4 cellular contexts compared by ENCODE assay signal in genomic region chr17:45195424-45195823, GRCh38.
TF ChIP-seq lines count a peak whose summit lies in the region.

No MANE protein-coding gene starts in this region.

TF ChIP-seq in A549, 52 proteins besides CTCF, POLR2A, EP300 and RAD21:
- TF ChIP-seq CBX8 (IDR thresholded peaks at IDR 0.05), result no peak
- TF ChIP-seq KDM1A (IDR thresholded peaks at IDR 0.05; ENCODE audit: low read depth), result peak; percentile 76; the same call in 1 of the 2 replicates
- TF ChIP-seq HDAC2 (IDR thresholded peaks at IDR 0.05), result 0 out of 2 replicates have a peak, but pooled peaks have one; percentile 64

TF ChIP-seq in HEK293, 187 proteins besides CTCF, POLR2A, EP300 and RAD21:
- TF ChIP-seq ZNF707 (tag by site-specific recombination; IDR thresholded peaks at IDR 0.05), result no peak
- TF ChIP-seq ZNF280D (tag by site-specific recombination; IDR thresholded peaks at IDR 0.05), result 0 out of 2 replicates have a peak, but pooled peaks have one; percentile 27
- TF ChIP-seq ZNF701 (tag by site-specific recombination; IDR thresholded peaks at IDR 0.05), result 0 out of 2 replicates have a peak, but pooled peaks have one; percentile 45
- TF ChIP-seq, protein P1, sequence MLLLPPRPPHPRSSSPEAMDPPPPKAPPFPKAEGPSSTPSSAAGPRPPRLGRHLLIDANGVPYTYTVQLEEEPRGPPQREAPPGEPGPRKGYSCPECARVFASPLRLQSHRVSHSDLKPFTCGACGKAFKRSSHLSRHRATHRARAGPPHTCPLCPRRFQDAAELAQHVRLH (tag by site-specific recombination; IDR thresholded peaks at IDR 0.05), result peak; percentile 55; the same call in 1 of the 2 replicates
- peak; percentile 97 for TF ChIP-seq ZNF146 (tag by site-specific recombination; IDR thresholded peaks at IDR 0.05)
- TF ChIP-seq ELK4 (IDR thresholded peaks at IDR 0.05; ENCODE audit: borderline replicate concordance, low read depth, low read length), result no peak

TF ChIP-seq in K562, 482 proteins besides CTCF, POLR2A, EP300 and RAD21:
- TF ChIP-seq KDM1A (IDR thresholded peaks at IDR 0.05) (peak; percentile 58 to 62), NFIC (IDR thresholded peaks at IDR 0.05) (0 out of 2 replicates have a peak, but pooled peaks have one; percentile 9), ZNF655 (CRISPR knock-in tag; IDR thresholded peaks at IDR 0.05) (no peak), ADNP (tag; IDR thresholded peaks at IDR 0.05) (peak; percentile 50; the same call in 1 of the 2 replicates), BCOR (IDR thresholded peaks at IDR 0.05) (peak; percentile 77), RBM25 (IDR thresholded peaks at IDR 0.05; ENCODE audit: low read depth, low read length, severe bottlenecking) (peak; percentile 87), ZNF146 (CRISPR knock-in tag; IDR thresholded peaks at IDR 0.05; ENCODE audit: unreplicated experiment) (peak; percentile 98)
- TF ChIP-seq, protein P2, sequence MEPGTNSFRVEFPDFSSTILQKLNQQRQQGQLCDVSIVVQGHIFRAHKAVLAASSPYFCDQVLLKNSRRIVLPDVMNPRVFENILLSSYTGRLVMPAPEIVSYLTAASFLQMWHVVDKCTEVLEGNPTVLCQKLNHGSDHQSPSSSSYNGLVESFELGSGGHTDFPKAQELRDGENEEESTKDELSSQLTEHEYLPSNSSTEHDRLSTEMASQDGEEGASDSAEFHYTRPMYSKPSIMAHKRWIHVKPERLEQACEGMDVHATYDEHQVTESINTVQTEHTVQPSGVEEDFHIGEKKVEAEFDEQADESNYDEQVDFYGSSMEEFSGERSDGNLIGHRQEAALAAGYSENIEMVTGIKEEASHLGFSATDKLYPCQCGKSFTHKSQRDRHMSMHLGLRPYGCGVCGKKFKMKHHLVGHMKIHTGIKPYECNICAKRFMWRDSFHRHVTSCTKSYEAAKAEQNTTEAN (CRISPR knock-in tag; IDR thresholded peaks at IDR 0.05), result no peak
TF ChIP-seq in K562: peak in this region for 6.

TF ChIP-seq in H1, 55 proteins besides CTCF, POLR2A, EP300 and RAD21:
- TF ChIP-seq EZH2 (IDR thresholded peaks at IDR 0.05; ENCODE audit: low read depth, low read length, severe bottlenecking) (no peak), TAF7 (optimal IDR thresholded peaks at IDR 0.05; ENCODE audit: borderline replicate concordance, low read depth, low read length) (no peak), HDAC6 (IDR thresholded peaks at IDR 0.05; ENCODE audit: low read depth, low read length) (no peak), NRF1 (IDR thresholded peaks at IDR 0.05; ENCODE audit: low read depth, low read length) (no peak), KDM1A (IDR thresholded peaks at IDR 0.05; ENCODE audit: borderline replicate concordance, low read length) (peak; percentile 66; the same call in 1 of the 2 replicates), BRCA1 (IDR thresholded peaks at IDR 0.05; ENCODE audit: low read depth, low read length) (no peak)
- TF ChIP-seq, protein P3, sequence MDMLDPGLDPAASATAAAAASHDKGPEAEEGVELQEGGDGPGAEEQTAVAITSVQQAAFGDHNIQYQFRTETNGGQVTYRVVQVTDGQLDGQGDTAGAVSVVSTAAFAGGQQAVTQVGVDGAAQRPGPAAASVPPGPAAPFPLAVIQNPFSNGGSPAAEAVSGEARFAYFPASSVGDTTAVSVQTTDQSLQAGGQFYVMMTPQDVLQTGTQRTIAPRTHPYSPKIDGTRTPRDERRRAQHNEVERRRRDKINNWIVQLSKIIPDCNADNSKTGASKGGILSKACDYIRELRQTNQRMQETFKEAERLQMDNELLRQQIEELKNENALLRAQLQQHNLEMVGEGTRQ (IDR thresholded peaks at IDR 0.05; ENCODE audit: low read length), result no peak
TF ChIP-seq in H1: peak in this region for 1.
